1 cellular context compared by ENCODE assay signal in the genomic region with DNA sequence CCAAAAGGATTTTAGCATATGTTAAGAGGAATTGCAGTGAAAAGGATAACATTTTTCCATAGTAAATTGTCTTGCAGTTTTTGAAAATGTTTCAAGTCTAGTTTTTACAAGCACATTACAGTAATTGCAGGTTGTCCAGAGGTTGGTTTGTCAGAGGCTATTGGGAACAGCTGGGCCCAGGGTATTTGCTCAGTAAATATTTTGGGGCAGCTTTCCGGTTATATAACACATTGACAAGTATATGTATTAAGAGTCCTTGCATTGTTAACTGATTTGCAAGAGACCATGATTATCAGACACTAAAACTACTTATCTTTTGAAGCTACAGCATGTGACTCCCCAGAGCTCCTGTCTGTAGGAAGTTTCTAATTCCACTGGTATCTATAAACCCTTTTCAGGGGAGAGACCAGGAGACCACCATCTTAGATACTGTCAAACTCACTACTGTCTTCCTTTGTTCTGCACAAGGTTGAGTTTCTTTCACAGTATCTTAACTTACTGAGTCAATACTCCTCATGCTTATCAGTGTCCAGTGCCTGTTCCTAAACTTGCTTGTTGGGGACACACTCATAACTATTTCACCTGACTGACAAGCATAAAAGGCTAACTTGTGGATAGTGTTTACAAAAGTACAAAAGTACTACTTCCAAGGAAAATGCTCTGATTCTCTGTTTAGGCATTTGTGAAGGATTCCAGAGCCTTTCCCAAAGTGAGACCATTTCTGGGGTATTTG.
TF ChIP-seq lines count a peak whose summit lies in the region.

No MANE protein-coding gene starts in this region.

TF ChIP-seq in HepG2, 621 proteins besides CTCF, POLR2A, EP300 and RAD21 (continued from another document):
- TF ChIP-seq, protein P1, sequence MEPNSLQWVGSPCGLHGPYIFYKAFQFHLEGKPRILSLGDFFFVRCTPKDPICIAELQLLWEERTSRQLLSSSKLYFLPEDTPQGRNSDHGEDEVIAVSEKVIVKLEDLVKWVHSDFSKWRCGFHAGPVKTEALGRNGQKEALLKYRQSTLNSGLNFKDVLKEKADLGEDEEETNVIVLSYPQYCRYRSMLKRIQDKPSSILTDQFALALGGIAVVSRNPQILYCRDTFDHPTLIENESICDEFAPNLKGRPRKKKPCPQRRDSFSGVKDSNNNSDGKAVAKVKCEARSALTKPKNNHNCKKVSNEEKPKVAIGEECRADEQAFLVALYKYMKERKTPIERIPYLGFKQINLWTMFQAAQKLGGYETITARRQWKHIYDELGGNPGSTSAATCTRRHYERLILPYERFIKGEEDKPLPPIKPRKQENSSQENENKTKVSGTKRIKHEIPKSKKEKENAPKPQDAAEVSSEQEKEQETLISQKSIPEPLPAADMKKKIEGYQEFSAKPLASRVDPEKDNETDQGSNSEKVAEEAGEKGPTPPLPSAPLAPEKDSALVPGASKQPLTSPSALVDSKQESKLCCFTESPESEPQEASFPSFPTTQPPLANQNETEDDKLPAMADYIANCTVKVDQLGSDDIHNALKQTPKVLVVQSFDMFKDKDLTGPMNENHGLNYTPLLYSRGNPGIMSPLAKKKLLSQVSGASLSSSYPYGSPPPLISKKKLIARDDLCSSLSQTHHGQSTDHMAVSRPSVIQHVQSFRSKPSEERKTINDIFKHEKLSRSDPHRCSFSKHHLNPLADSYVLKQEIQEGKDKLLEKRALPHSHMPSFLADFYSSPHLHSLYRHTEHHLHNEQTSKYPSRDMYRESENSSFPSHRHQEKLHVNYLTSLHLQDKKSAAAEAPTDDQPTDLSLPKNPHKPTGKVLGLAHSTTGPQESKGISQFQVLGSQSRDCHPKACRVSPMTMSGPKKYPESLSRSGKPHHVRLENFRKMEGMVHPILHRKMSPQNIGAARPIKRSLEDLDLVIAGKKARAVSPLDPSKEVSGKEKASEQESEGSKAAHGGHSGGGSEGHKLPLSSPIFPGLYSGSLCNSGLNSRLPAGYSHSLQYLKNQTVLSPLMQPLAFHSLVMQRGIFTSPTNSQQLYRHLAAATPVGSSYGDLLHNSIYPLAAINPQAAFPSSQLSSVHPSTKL (CRISPR knock-in tag; IDR thresholded peaks at IDR 0.05): peak; percentile 59; the same call in 1 of the 2 replicates
- TF ChIP-seq, protein P2, sequence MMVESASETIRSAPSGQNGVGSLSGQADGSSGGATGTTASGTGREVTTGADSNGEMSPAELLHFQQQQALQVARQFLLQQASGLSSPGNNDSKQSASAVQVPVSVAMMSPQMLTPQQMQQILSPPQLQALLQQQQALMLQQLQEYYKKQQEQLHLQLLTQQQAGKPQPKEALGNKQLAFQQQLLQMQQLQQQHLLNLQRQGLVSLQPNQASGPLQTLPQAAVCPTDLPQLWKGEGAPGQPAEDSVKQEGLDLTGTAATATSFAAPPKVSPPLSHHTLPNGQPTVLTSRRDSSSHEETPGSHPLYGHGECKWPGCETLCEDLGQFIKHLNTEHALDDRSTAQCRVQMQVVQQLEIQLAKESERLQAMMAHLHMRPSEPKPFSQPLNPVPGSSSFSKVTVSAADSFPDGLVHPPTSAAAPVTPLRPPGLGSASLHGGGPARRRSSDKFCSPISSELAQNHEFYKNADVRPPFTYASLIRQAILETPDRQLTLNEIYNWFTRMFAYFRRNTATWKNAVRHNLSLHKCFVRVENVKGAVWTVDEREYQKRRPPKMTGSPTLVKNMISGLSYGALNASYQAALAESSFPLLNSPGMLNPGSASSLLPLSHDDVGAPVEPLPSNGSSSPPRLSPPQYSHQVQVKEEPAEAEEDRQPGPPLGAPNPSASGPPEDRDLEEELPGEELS (CRISPR knock-in tag; IDR thresholded peaks at IDR 0.05): 0 out of 2 replicates have a peak, but pooled peaks have one; percentile 19
- TF ChIP-seq SOX6 (IDR thresholded peaks at IDR 0.05) (no peak), SOX6 (CRISPR knock-in tag; IDR thresholded peaks at IDR 0.05) (peak; percentile 57), ZGPAT (CRISPR knock-in tag; IDR thresholded peaks at IDR 0.05) (0 out of 2 replicates have a peak, but pooled peaks have one; percentile 25)
